Comparison of ENCODE assay signal across 1 cellular context in the genomic region with DNA sequence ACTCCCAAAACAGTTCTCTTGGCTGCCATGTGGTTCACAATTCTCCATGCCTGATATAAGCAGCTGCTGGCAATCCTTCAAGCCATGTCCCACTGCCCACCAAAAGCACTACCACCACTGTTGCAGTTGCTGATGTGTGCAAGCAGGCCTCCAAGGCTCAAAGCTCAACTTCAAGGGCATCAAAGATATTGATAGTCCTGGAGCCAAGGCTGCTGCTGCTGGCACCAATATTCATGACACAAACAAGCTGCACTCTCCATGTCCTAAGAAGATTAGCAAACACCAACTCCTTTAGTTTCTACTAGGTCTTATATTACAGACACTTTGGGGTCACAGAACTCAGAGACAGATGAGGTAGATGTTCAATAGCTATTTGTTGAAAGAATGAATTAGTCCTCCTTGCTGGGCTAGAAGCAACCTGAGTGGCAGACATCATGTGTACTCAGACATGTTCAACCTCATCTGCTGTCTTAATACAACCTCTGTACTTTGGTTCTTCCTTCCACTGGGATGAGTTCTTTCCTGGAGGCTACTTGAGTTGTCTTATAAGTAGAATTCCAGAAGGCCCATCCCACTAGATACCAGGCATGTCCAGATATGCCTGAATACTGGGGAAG.
TF ChIP-seq lines count a peak whose summit lies in the region.

No MANE protein-coding gene starts in this region.

TF ChIP-seq in HepG2, 621 proteins besides CTCF, POLR2A, EP300 and RAD21 (continued from another document and continues in another):
- TF ChIP-seq SCMH1 (CRISPR knock-in tag; IDR thresholded peaks at IDR 0.05; ENCODE audit: borderline replicate concordance) (no peak), FOXM1 (CRISPR knock-in tag; IDR thresholded peaks at IDR 0.05) (no peak), ZSCAN30 (CRISPR knock-in tag; IDR thresholded peaks at IDR 0.05) (no peak), ZNF841 (CRISPR knock-in tag; IDR thresholded peaks at IDR 0.05; ENCODE audit: borderline replicate concordance) (no peak), RAD51 (IDR thresholded peaks at IDR 0.05; ENCODE audit: borderline replicate concordance) (no peak), REPIN1 (CRISPR knock-in tag; IDR thresholded peaks at IDR 0.05; ENCODE audit: borderline replicate concordance, low read depth) (peak; percentile 91), ZNF7 (CRISPR knock-in tag; IDR thresholded peaks at IDR 0.05) (no peak), ZNF430 (CRISPR knock-in tag; IDR thresholded peaks at IDR 0.05) (peak; percentile 58; the same call in 1 of the 2 replicates), TAF1 (CRISPR knock-in tag; IDR thresholded peaks at IDR 0.05) (no peak), KMT2A (CRISPR knock-in tag; IDR thresholded peaks at IDR 0.05) (0 out of 2 replicates have a peak, but pooled peaks have one; percentile 35), ZFP1 (CRISPR knock-in tag; IDR thresholded peaks at IDR 0.05) (peak; percentile 79; the same call in 1 of the 2 replicates), ZNF292 (CRISPR knock-in tag; IDR thresholded peaks at IDR 0.05; ENCODE audit: borderline replicate concordance, low read depth) (peak; percentile 95), ZNF567 (CRISPR knock-in tag; IDR thresholded peaks at IDR 0.05; ENCODE audit: borderline replicate concordance) (no peak), ARNTL (CRISPR knock-in tag; IDR thresholded peaks at IDR 0.05) (peak; percentile 62; the same call in 1 of the 2 replicates), IRF2 (CRISPR knock-in tag; IDR thresholded peaks at IDR 0.05) (peak; percentile 90), MAF1 (CRISPR knock-in tag; IDR thresholded peaks at IDR 0.05; ENCODE audit: borderline replicate concordance) (no peak), KLF6 (CRISPR knock-in tag; IDR thresholded peaks at IDR 0.05) (no peak), JARID2 (CRISPR knock-in tag; IDR thresholded peaks at IDR 0.05; ENCODE audit: insufficient replicate concordance) (no peak), ZNF878 (CRISPR knock-in tag; IDR thresholded peaks at IDR 0.05) (0 out of 2 replicates have a peak, but pooled peaks have one; percentile 39), NONO (IDR thresholded peaks at IDR 0.05) (no peak), NONO (CRISPR knock-in tag; conservative IDR thresholded peaks at IDR 0.05) (peak; percentile 83; the same call in 1 of the 2 replicates), ZNF136 (CRISPR knock-in tag; IDR thresholded peaks at IDR 0.05; ENCODE audit: low read depth) (no peak), ELF3 (CRISPR knock-in tag; IDR thresholded peaks at IDR 0.05) (peak; percentile 52; the same call in 1 of the 2 replicates), PHB2 (IDR thresholded peaks at IDR 0.05; ENCODE audit: partially characterized antibody) (no peak), ZMYM2 (CRISPR knock-in tag; IDR thresholded peaks at IDR 0.05) (0 out of 2 replicates have a peak, but pooled peaks have one; percentile 23), ZNF256 (CRISPR knock-in tag; conservative IDR thresholded peaks at IDR 0.05) (no peak), ZKSCAN8 (CRISPR knock-in tag; IDR thresholded peaks at IDR 0.05; ENCODE audit: borderline replicate concordance) (0 out of 2 replicates have a peak, but pooled peaks have one; percentile 68)
- TF ChIP-seq, protein P1, sequence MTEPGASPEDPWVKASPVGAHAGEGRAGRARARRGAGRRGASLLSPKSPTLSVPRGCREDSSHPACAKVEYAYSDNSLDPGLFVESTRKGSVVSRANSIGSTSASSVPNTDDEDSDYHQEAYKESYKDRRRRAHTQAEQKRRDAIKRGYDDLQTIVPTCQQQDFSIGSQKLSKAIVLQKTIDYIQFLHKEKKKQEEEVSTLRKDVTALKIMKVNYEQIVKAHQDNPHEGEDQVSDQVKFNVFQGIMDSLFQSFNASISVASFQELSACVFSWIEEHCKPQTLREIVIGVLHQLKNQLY (CRISPR knock-in tag; IDR thresholded peaks at IDR 0.05) = peak; percentile 59; the same call in 1 of the 2 replicates
- TF ChIP-seq, protein P2, sequence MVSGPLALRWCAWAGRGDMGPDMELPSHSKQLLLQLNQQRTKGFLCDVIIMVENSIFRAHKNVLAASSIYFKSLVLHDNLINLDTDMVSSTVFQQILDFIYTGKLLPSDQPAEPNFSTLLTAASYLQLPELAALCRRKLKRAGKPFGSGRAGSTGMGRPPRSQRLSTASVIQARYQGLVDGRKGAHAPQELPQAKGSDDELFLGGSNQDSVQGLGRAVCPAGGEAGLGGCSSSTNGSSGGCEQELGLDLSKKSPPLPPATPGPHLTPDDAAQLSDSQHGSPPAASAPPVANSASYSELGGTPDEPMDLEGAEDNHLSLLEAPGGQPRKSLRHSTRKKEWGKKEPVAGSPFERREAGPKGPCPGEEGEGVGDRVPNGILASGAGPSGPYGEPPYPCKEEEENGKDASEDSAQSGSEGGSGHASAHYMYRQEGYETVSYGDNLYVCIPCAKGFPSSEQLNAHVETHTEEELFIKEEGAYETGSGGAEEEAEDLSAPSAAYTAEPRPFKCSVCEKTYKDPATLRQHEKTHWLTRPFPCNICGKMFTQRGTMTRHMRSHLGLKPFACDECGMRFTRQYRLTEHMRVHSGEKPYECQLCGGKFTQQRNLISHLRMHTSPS (CRISPR knock-in tag; IDR thresholded peaks at IDR 0.05; ENCODE audit: low read depth) = peak; percentile 90
- TF ChIP-seq, protein P3, sequence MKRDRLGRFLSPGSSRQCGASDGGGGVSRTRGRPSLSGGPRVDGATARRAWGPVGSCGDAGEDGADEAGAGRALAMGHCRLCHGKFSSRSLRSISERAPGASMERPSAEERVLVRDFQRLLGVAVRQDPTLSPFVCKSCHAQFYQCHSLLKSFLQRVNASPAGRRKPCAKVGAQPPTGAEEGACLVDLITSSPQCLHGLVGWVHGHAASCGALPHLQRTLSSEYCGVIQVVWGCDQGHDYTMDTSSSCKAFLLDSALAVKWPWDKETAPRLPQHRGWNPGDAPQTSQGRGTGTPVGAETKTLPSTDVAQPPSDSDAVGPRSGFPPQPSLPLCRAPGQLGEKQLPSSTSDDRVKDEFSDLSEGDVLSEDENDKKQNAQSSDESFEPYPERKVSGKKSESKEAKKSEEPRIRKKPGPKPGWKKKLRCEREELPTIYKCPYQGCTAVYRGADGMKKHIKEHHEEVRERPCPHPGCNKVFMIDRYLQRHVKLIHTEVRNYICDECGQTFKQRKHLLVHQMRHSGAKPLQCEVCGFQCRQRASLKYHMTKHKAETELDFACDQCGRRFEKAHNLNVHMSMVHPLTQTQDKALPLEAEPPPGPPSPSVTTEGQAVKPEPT (CRISPR knock-in tag; IDR thresholded peaks at IDR 0.05; ENCODE audit: low read depth) = no peak
- TF ChIP-seq, protein P4, sequence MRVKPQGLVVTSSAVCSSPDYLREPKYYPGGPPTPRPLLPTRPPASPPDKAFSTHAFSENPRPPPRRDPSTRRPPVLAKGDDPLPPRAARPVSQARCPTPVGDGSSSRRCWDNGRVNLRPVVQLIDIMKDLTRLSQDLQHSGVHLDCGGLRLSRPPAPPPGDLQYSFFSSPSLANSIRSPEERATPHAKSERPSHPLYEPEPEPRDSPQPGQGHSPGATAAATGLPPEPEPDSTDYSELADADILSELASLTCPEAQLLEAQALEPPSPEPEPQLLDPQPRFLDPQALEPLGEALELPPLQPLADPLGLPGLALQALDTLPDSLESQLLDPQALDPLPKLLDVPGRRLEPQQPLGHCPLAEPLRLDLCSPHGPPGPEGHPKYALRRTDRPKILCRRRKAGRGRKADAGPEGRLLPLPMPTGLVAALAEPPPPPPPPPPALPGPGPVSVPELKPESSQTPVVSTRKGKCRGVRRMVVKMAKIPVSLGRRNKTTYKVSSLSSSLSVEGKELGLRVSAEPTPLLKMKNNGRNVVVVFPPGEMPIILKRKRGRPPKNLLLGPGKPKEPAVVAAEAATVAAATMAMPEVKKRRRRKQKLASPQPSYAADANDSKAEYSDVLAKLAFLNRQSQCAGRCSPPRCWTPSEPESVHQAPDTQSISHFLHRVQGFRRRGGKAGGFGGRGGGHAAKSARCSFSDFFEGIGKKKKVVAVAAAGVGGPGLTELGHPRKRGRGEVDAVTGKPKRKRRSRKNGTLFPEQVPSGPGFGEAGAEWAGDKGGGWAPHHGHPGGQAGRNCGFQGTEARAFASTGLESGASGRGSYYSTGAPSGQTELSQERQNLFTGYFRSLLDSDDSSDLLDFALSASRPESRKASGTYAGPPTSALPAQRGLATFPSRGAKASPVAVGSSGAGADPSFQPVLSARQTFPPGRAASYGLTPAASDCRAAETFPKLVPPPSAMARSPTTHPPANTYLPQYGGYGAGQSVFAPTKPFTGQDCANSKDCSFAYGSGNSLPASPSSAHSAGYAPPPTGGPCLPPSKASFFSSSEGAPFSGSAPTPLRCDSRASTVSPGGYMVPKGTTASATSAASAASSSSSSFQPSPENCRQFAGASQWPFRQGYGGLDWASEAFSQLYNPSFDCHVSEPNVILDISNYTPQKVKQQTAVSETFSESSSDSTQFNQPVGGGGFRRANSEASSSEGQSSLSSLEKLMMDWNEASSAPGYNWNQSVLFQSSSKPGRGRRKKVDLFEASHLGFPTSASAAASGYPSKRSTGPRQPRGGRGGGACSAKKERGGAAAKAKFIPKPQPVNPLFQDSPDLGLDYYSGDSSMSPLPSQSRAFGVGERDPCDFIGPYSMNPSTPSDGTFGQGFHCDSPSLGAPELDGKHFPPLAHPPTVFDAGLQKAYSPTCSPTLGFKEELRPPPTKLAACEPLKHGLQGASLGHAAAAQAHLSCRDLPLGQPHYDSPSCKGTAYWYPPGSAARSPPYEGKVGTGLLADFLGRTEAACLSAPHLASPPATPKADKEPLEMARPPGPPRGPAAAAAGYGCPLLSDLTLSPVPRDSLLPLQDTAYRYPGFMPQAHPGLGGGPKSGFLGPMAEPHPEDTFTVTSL (CRISPR knock-in tag; IDR thresholded peaks at IDR 0.05; ENCODE audit: borderline replicate concordance) = peak; percentile 95; the same call in 1 of the 2 replicates
- TF ChIP-seq, protein P5, sequence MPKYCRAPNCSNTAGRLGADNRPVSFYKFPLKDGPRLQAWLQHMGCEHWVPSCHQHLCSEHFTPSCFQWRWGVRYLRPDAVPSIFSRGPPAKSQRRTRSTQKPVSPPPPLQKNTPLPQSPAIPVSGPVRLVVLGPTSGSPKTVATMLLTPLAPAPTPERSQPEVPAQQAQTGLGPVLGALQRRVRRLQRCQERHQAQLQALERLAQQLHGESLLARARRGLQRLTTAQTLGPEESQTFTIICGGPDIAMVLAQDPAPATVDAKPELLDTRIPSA (CRISPR knock-in tag; IDR thresholded peaks at IDR 0.05; ENCODE audit: borderline replicate concordance) = no peak
- TF ChIP-seq, protein P6, sequence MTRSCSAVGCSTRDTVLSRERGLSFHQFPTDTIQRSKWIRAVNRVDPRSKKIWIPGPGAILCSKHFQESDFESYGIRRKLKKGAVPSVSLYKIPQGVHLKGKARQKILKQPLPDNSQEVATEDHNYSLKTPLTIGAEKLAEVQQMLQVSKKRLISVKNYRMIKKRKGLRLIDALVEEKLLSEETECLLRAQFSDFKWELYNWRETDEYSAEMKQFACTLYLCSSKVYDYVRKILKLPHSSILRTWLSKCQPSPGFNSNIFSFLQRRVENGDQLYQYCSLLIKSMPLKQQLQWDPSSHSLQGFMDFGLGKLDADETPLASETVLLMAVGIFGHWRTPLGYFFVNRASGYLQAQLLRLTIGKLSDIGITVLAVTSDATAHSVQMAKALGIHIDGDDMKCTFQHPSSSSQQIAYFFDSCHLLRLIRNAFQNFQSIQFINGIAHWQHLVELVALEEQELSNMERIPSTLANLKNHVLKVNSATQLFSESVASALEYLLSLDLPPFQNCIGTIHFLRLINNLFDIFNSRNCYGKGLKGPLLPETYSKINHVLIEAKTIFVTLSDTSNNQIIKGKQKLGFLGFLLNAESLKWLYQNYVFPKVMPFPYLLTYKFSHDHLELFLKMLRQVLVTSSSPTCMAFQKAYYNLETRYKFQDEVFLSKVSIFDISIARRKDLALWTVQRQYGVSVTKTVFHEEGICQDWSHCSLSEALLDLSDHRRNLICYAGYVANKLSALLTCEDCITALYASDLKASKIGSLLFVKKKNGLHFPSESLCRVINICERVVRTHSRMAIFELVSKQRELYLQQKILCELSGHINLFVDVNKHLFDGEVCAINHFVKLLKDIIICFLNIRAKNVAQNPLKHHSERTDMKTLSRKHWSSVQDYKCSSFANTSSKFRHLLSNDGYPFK (CRISPR knock-in tag; IDR thresholded peaks at IDR 0.05; ENCODE audit: borderline replicate concordance) = no peak
- TF ChIP-seq, protein P7, sequence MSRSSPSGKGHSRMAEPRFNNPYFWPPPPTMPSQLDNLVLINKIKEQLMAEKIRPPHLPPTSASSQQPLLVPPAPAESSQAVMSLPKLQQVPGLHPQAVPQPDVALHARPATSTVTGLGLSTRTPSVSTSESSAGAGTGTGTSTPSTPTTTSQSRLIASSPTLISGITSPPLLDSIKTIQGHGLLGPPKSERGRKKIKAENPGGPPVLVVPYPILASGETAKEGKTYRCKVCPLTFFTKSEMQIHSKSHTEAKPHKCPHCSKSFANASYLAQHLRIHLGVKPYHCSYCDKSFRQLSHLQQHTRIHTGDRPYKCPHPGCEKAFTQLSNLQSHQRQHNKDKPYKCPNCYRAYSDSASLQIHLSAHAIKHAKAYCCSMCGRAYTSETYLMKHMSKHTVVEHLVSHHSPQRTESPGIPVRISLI (CRISPR knock-in tag; IDR thresholded peaks at IDR 0.05; ENCODE audit: borderline replicate concordance) = 0 out of 2 replicates have a peak, but pooled peaks have one; percentile 38
- TF ChIP-seq, protein P8, sequence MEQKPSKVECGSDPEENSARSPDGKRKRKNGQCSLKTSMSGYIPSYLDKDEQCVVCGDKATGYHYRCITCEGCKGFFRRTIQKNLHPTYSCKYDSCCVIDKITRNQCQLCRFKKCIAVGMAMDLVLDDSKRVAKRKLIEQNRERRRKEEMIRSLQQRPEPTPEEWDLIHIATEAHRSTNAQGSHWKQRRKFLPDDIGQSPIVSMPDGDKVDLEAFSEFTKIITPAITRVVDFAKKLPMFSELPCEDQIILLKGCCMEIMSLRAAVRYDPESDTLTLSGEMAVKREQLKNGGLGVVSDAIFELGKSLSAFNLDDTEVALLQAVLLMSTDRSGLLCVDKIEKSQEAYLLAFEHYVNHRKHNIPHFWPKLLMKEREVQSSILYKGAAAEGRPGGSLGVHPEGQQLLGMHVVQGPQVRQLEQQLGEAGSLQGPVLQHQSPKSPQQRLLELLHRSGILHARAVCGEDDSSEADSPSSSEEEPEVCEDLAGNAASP (CRISPR knock-in tag; IDR thresholded peaks at IDR 0.05; ENCODE audit: borderline replicate concordance) = peak; percentile 41; the same call in 1 of the 2 replicates
